Comparison of ENCODE assay signal across 38 cellular contexts in the genomic region with DNA sequence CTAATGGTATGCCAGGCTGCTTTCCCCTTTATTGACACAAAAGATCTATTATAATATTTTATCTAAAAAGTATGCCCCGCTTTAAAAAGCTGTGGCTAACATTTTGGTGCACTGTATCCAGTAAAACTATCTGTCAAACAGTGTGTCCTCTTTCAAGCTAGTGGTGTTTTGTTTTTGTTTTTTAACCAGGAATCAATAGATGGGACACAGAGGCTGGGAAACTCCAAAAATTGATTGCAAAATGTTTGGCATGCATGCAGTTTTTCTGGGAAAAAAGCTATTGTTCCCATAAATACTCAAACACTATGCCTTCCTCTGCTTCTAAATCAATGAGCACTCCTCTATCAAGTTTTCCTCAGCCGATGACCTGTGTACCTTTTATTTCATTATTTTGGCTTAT. TPM values are rescaled to one million over a fixed set of nuclear protein-coding genes. Genes with fewer than 3 reads are reported as not detected.
"Had no signal": no experiment of that assay in that cellular context is flagged by ENCODE, and none has a peak within 500 bp of the region (broad histone marks: within the 10 kb centered on the region; RNA-seq: fewer than 3 reads in every experiment).

No MANE protein-coding gene starts in this region.

- DNase-seq: Karpas-422, Kasumi-1, KG1, MG63, MM.1S, MV-4-11, NCI-H1048, NCI-H1092, NCI-H1092 treated with DMSO at 0.1 percent for 48 hours, NCI-H1105, NCI-H1105 treated with DMSO at 0.1 percent for 48 hours, NCI-H1417, NCI-H1417 treated with DMSO at 0.1 percent for 48 hours, NCI-H1436, NCI-H1436 treated with DMSO at 0.1 percent for 48 hours, NCI-H146, NCI-H1694, NCI-H1694 treated with DMSO at 0.1 percent for 48 hours, NCI-H187, NCI-H187 treated with DMSO at 0.1 percent for 48 hours, NCI-H1930, NCI-H2029, NCI-H2029 treated with DMSO at 0.1 percent for 48 hours, NCI-H2081, NCI-H2081 treated with DMSO at 0.1 percent for 48 hours, NCI-H2107, NCI-H2171, NCI-H2171 treated with DMSO at 0.1 percent for 48 hours, NCI-H2227 treated with DMSO at 0.1 percent for 48 hours, NCI-H226, NCI-H345, NCI-H446, NCI-H446 treated with DMSO at 0.1 percent for 48 hours, NCI-H510A, NCI-H510A treated with DMSO at 0.1 percent for 48 hours had no signal

- H3K27ac ChIP-seq: KMS-11 had no signal

- H3K9ac ChIP-seq: KMS-11 had no signal

- H3K36me3 ChIP-seq: MG63 had no signal

- H3K4me3 ChIP-seq: MG63 had no signal

- H3K9me3 ChIP-seq: MG63 had no signal

- H3K27me3 ChIP-seq: MG63 had no signal

- H3K4me2 ChIP-seq: KMS-11 had no signal

RNA-seq across cellular contexts. Expression of a gene that starts 34.3 kb away (rescaled TPM):
- total RNA-seq: LHCN-M2, NCI-H460 had no signal
